Comparison of ENCODE assay signal across 3 cellular contexts in genomic region chr2:208012449-208012848, GRCh38.
TF ChIP-seq lines count a peak whose summit lies in the region.

No MANE protein-coding gene starts in this region.

TF ChIP-seq in K562, 482 proteins besides CTCF, POLR2A, EP300 and RAD21 (continues in another document):
- no peak for TF ChIP-seq KAT7 (CRISPR knock-in tag; IDR thresholded peaks at IDR 0.05; ENCODE audit: borderline replicate concordance)
- TF ChIP-seq ZNF12 (CRISPR knock-in tag; IDR thresholded peaks at IDR 0.05): no peak
- TF ChIP-seq SETDB1 (IDR thresholded peaks at IDR 0.05; ENCODE audit: low read length): no peak
- no peak for TF ChIP-seq ZNF75A (CRISPR knock-in tag; IDR thresholded peaks at IDR 0.05)
- TF ChIP-seq MEF2A (IDR thresholded peaks at IDR 0.05; ENCODE audit: control insufficient read depth, low read depth, low read length): no peak
- no peak for TF ChIP-seq ZNF143 (CRISPR knock-in tag; IDR thresholded peaks at IDR 0.05)
- TF ChIP-seq, protein P1, sequence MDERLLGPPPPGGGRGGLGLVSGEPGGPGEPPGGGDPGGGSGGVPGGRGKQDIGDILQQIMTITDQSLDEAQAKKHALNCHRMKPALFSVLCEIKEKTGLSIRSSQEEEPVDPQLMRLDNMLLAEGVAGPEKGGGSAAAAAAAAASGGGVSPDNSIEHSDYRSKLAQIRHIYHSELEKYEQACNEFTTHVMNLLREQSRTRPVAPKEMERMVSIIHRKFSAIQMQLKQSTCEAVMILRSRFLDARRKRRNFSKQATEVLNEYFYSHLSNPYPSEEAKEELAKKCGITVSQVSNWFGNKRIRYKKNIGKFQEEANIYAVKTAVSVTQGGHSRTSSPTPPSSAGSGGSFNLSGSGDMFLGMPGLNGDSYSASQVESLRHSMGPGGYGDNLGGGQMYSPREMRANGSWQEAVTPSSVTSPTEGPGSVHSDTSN (CRISPR knock-in tag; IDR thresholded peaks at IDR 0.05; ENCODE audit: low read depth): no peak
- TF ChIP-seq, protein P1 (tag; conservative IDR thresholded peaks at IDR 0.05; ENCODE audit: low read depth): peak; percentile 82
- TF ChIP-seq STAT5A (IDR thresholded peaks at IDR 0.05; ENCODE audit: borderline replicate concordance, low read length): no peak
- no peak for TF ChIP-seq ATF1 (CRISPR knock-in tag; IDR thresholded peaks at IDR 0.05)
- no peak for TF ChIP-seq ATF1 (tag; IDR thresholded peaks at IDR 0.05)
- TF ChIP-seq CCAR2 (IDR thresholded peaks at IDR 0.05; ENCODE audit: low read depth, low read length): no peak
- TF ChIP-seq ZNF134 (CRISPR knock-in tag; conservative IDR thresholded peaks at IDR 0.05): no peak
- TF ChIP-seq CHCHD3 (CRISPR knock-in tag; IDR thresholded peaks at IDR 0.05): no peak
- TF ChIP-seq PCBP1 (IDR thresholded peaks at IDR 0.05; ENCODE audit: low read depth, low read length, poor library complexity, severe bottlenecking): no peak
- TF ChIP-seq CGGBP1 (CRISPR knock-in tag; IDR thresholded peaks at IDR 0.05): no peak
- peak; percentile 57; the same call in 1 of the 2 replicates for TF ChIP-seq CEBPB (tag; IDR thresholded peaks at IDR 0.05)
- TF ChIP-seq ZNF384 (IDR thresholded peaks at IDR 0.05; ENCODE audit: low read depth, low read length): no peak
- no peak for TF ChIP-seq MED1 (CRISPR knock-in tag; IDR thresholded peaks at IDR 0.05; ENCODE audit: borderline replicate concordance)
- no peak for TF ChIP-seq PHF20 (IDR thresholded peaks at IDR 0.05; ENCODE audit: partially characterized antibody)
- no peak for TF ChIP-seq HNRNPUL1 (IDR thresholded peaks at IDR 0.05; ENCODE audit: low read length)
- TF ChIP-seq, protein P2, sequence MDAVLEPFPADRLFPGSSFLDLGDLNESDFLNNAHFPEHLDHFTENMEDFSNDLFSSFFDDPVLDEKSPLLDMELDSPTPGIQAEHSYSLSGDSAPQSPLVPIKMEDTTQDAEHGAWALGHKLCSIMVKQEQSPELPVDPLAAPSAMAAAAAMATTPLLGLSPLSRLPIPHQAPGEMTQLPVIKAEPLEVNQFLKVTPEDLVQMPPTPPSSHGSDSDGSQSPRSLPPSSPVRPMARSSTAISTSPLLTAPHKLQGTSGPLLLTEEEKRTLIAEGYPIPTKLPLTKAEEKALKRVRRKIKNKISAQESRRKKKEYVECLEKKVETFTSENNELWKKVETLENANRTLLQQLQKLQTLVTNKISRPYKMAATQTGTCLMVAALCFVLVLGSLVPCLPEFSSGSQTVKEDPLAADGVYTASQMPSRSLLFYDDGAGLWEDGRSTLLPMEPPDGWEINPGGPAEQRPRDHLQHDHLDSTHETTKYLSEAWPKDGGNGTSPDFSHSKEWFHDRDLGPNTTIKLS (IDR thresholded peaks at IDR 0.05; ENCODE audit: borderline replicate concordance, low read depth): no peak
- 0 out of 2 replicates have a peak, but pooled peaks have one; percentile 18 for TF ChIP-seq ARID1B (IDR thresholded peaks at IDR 0.05)
- no peak for TF ChIP-seq KHSRP (IDR thresholded peaks at IDR 0.05)

TF ChIP-seq in GM23338, 12 proteins besides CTCF, POLR2A, EP300 and RAD21:
- TF ChIP-seq POLR2AphosphoS5 (IDR thresholded peaks at IDR 0.05; ENCODE audit: low read depth) (no peak), JUNB (IDR thresholded peaks at IDR 0.05; ENCODE audit: unreplicated experiment) (no peak)
- TF ChIP-seq, protein P3, sequence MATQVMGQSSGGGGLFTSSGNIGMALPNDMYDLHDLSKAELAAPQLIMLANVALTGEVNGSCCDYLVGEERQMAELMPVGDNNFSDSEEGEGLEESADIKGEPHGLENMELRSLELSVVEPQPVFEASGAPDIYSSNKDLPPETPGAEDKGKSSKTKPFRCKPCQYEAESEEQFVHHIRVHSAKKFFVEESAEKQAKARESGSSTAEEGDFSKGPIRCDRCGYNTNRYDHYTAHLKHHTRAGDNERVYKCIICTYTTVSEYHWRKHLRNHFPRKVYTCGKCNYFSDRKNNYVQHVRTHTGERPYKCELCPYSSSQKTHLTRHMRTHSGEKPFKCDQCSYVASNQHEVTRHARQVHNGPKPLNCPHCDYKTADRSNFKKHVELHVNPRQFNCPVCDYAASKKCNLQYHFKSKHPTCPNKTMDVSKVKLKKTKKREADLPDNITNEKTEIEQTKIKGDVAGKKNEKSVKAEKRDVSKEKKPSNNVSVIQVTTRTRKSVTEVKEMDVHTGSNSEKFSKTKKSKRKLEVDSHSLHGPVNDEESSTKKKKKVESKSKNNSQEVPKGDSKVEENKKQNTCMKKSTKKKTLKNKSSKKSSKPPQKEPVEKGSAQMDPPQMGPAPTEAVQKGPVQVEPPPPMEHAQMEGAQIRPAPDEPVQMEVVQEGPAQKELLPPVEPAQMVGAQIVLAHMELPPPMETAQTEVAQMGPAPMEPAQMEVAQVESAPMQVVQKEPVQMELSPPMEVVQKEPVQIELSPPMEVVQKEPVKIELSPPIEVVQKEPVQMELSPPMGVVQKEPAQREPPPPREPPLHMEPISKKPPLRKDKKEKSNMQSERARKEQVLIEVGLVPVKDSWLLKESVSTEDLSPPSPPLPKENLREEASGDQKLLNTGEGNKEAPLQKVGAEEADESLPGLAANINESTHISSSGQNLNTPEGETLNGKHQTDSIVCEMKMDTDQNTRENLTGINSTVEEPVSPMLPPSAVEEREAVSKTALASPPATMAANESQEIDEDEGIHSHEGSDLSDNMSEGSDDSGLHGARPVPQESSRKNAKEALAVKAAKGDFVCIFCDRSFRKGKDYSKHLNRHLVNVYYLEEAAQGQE (IDR thresholded peaks at IDR 0.05; ENCODE audit: unreplicated experiment): no peak

TF ChIP-seq in SK-N-SH, 30 proteins besides CTCF, POLR2A, EP300 and RAD21:
- no peak for TF ChIP-seq RFX5 (IDR thresholded peaks at IDR 0.05; ENCODE audit: low read length)
- TF ChIP-seq ELF1 (IDR thresholded peaks at IDR 0.05): no peak
- TF ChIP-seq CHD2 (IDR thresholded peaks at IDR 0.05; ENCODE audit: low read length, partially characterized antibody): no peak
- no peak for TF ChIP-seq TEAD4 (IDR thresholded peaks at IDR 0.05; ENCODE audit: borderline replicate concordance, insufficient read depth)
- TF ChIP-seq USF1 (IDR thresholded peaks at IDR 0.05; ENCODE audit: borderline replicate concordance, low read depth): no peak
- no peak for TF ChIP-seq MAX (IDR thresholded peaks at IDR 0.05; ENCODE audit: low read depth)
- no peak for TF ChIP-seq YY1 (IDR thresholded peaks at IDR 0.05; ENCODE audit: low read depth)
- TF ChIP-seq MEF2A (IDR thresholded peaks at IDR 0.05; ENCODE audit: borderline replicate concordance, low read depth): no peak
- no peak for TF ChIP-seq MXI1 (IDR thresholded peaks at IDR 0.05; ENCODE audit: low read depth, low read length)
- no peak for TF ChIP-seq NFIC (IDR thresholded peaks at IDR 0.05; ENCODE audit: borderline replicate concordance)
TF ChIP-seq in SK-N-SH: peak in this region for 0.
